ENCODE assay signal across 1 cellular context in genomic region chr6:44265003-44265842, GRCh38.
A peak's percentile ranks its signal among the peaks of the same experiment; 100 is the strongest.
TF ChIP-seq lines count a peak whose summit lies in the region.

NFKBIE (minus strand) TSS chr6:44265551; CDS start chr6:44265346, 205 bp downstream.

TF ChIP-seq in HepG2, 621 proteins besides CTCF, POLR2A, EP300 and RAD21 (continued from another document and continues in another):
- TF ChIP-seq E2F2 (CRISPR knock-in tag; IDR thresholded peaks at IDR 0.05; ENCODE audit: borderline replicate concordance) (no peak), ZGPAT (CRISPR knock-in tag; IDR thresholded peaks at IDR 0.05) (peak; percentile 28; the same call in 1 of the 2 replicates), ZNF547 (CRISPR knock-in tag; IDR thresholded peaks at IDR 0.05) (peak; percentile 79; the same call in 1 of the 2 replicates), CREBL2 (CRISPR knock-in tag; IDR thresholded peaks at IDR 0.05; ENCODE audit: borderline replicate concordance) (peak; percentile 38; the same call in 1 of the 2 replicates), ZNF800 (CRISPR knock-in tag; IDR thresholded peaks at IDR 0.05) (no peak), HMGXB3 (CRISPR knock-in tag; IDR thresholded peaks at IDR 0.05; ENCODE audit: borderline replicate concordance) (peak; percentile 16; the same call in 1 of the 2 replicates), ZNF274 (CRISPR knock-in tag; IDR thresholded peaks at IDR 0.05) (peak; percentile 62), SP4 (CRISPR knock-in tag; IDR thresholded peaks at IDR 0.05) (peak; percentile 64), POLR2AphosphoS5 (IDR thresholded peaks at IDR 0.05; ENCODE audit: low read depth, low read length) (peak; percentile 88), GATAD1 (CRISPR knock-in tag; IDR thresholded peaks at IDR 0.05) (0 out of 2 replicates have a peak, but pooled peaks have one; percentile 14), RFXANK (CRISPR knock-in tag; IDR thresholded peaks at IDR 0.05) (no peak), ATF7-NPFF (CRISPR knock-in tag; IDR thresholded peaks at IDR 0.05; ENCODE audit: low read depth) (peak; percentile 81), HES4 (CRISPR knock-in tag; IDR thresholded peaks at IDR 0.05; ENCODE audit: borderline replicate concordance) (peak; percentile 26; the same call in 1 of the 2 replicates), SUZ12 (IDR thresholded peaks at IDR 0.05; ENCODE audit: low read depth, low read length) (no peak), STAT6 (CRISPR knock-in tag; IDR thresholded peaks at IDR 0.05; ENCODE audit: borderline replicate concordance) (no peak), CBFB (CRISPR knock-in tag; IDR thresholded peaks at IDR 0.05) (peak; percentile 27; the same call in 1 of the 2 replicates), ZNF513 (CRISPR knock-in tag; conservative IDR thresholded peaks at IDR 0.05) (no peak), ZMYM2 (CRISPR knock-in tag; IDR thresholded peaks at IDR 0.05) (peak; percentile 62; the same call in 1 of the 2 replicates), FUBP1 (CRISPR knock-in tag; IDR thresholded peaks at IDR 0.05; ENCODE audit: borderline replicate concordance) (peak; percentile 28; the same call in 1 of the 2 replicates), KMT2A (CRISPR knock-in tag; IDR thresholded peaks at IDR 0.05) (peak; percentile 59), HHEX (CRISPR knock-in tag; IDR thresholded peaks at IDR 0.05) (no peak), ZNF619 (CRISPR knock-in tag; IDR thresholded peaks at IDR 0.05) (peak; percentile 88; the same call in 1 of the 2 replicates), SOX5 (CRISPR knock-in tag; IDR thresholded peaks at IDR 0.05; ENCODE audit: borderline replicate concordance) (no peak; the same call in 1 of the 2 replicates), PATZ1 (CRISPR knock-in tag; IDR thresholded peaks at IDR 0.05) (peak; percentile 99), IKZF4 (CRISPR knock-in tag; IDR thresholded peaks at IDR 0.05; ENCODE audit: borderline replicate concordance, low read depth, not compliant biosample characterization) (peak; percentile 71), ZNF546 (CRISPR knock-in tag; conservative IDR thresholded peaks at IDR 0.05) (peak; percentile 66; the same call in 1 of the 2 replicates), THAP8 (CRISPR knock-in tag; IDR thresholded peaks at IDR 0.05; ENCODE audit: borderline replicate concordance) (no peak), CSRNP1 (CRISPR knock-in tag; IDR thresholded peaks at IDR 0.05) (peak; percentile 86), RARG (CRISPR knock-in tag; IDR thresholded peaks at IDR 0.05; ENCODE audit: low read depth) (no peak), IRX3 (CRISPR knock-in tag; IDR thresholded peaks at IDR 0.05; ENCODE audit: borderline replicate concordance, low read depth) (no peak), ZNF720 (CRISPR knock-in tag; IDR thresholded peaks at IDR 0.05) (no peak), HBP1 (CRISPR knock-in tag; IDR thresholded peaks at IDR 0.05; ENCODE audit: low read depth) (no peak), ZNF296 (CRISPR knock-in tag; conservative IDR thresholded peaks at IDR 0.05) (peak; percentile 87)
